8 cellular contexts compared by ENCODE assay signal in the genomic region with DNA sequence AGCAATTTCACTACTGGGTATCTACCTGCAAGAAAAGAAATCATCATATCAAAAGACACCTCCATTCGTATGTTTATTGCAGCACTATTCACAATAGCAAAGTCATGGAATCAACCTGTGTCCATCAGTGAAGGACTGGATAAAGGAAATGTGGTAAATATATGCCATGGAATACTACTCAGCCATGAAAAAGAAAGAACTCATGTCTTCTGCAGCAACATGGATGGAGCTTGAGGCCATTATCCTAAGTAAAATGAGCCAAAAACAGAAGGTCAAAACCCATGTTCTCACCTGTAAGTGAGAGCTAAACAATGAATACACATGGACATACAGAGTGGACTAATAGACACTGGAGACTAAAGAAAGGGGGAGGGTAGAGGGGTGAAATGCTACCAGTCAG.
"Had no signal": no experiment of that assay in that cellular context is flagged by ENCODE, and none has a peak within 500 bp of the region (broad histone marks: within the 10 kb centered on the region; RNA-seq: fewer than 3 reads in every experiment).

No MANE protein-coding gene starts in this region.

- H3K4me3 ChIP-seq: GM12878 had no signal

- ATAC-seq: GM12878 had no signal

- DNase-seq: GDM1, GF-D8 had no signal

- FAIRE-seq: G401.6, GM12878, GM12891, GM12892, GM18507, GM19239 had no signal
